19 cellular contexts compared by ENCODE assay signal in the genomic region with DNA sequence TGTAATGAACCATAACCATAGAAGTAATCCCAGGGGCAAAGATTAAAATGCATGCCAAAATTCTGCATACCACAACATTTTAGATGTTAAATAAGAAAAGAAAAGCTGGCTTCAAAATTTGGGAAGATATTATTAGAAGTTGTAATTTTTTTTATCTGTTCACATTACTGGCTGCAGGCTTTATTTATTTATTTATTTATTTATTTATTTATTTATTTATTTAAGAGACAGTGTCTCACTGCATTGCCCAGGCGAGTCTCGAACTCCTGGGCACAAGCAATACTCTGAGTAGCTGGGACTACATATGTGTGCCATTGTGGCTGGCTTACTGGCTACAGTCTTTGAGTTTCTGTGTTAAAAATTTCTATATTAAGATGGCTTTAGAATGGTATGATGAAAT.
DNase-seq lines count a peak whose midpoint lies in the region; ATAC-seq, FAIRE-seq and TF ChIP-seq lines count a peak whose summit lies in the region.
"Had no signal": no experiment of that assay in that cellular context is flagged by ENCODE, and none has a peak within 500 bp of the region (broad histone marks: within the 10 kb centered on the region; RNA-seq: fewer than 3 reads in every experiment).

No MANE protein-coding gene starts in this region.

- no peak for ATAC-seq in A549
- ATAC-seq: GM12878 had no signal

- H3K36me3 ChIP-seq in HEK293 (ENCODE audit: control insufficient read depth in 2 of 2, insufficient read depth in 1 of 2, low read length in 2 of 2), result no peaks in the 10 kb centered on the region
- H3K36me3 ChIP-seq in HAP-1 (replicated peaks), result no peaks in the 10 kb centered on the region

- H3K4me1 ChIP-seq in A549 (no peaks in the 10 kb centered on the region), HEK293 (ENCODE audit: control insufficient read depth, insufficient read depth, low read length) (no peaks in the 10 kb centered on the region), HAP-1 (no peaks in the 10 kb centered on the region)

- no peaks in the 10 kb centered on the region for H3K27me3 ChIP-seq in HAP-1 (ENCODE audit: low read depth)

- H3K9me3 ChIP-seq in A549 (no peaks in the 10 kb centered on the region), HEK293 (ENCODE audit: control insufficient read depth, insufficient read depth, low read depth, low read length) (no peaks in the 10 kb centered on the region), HAP-1 (no peaks in the 10 kb centered on the region)

- no peak overlapping the region for H3K27ac ChIP-seq in A549
- H3K27ac ChIP-seq in HEK293 (ENCODE audit: extremely low read depth, low read depth, low read length), result no peak overlapping the region
- H3K27ac ChIP-seq: GM23248 had no signal

- no peak overlapping the region for H3K4me2 ChIP-seq in A549

- TF ChIP-seq POLR2A in A549 (IDR thresholded peaks at IDR 0.05; ENCODE audit: low read length), result no peak

- no peaks in the 10 kb centered on the region for H3K27me3 Mint-ChIP-seq in MCF 10A (ENCODE audit: insufficient read depth, unreplicated experiment)

- DNase-seq in A549 (ENCODE audit: low read depth in 1 of 2, low spot score in 1 of 2) (no peak), MCF 10A (ENCODE audit: unreplicated experiment) (no peak), NCI-H446 treated with DMSO at 0.1 percent for 48 hours (lab: John Stamatoyannopoulos, UW) (no peak), HAP-1 (ENCODE audit: low spot score in 2 of 2) (no peak), DMS 273 (lab: John Stamatoyannopoulos, UW; ENCODE audit: unreplicated experiment) (no peak)
- DNase-seq: 8988T; C1 segment of cervical spinal cord; Calu3; CD4-positive, alpha-beta memory T cell; COR-L47; DMS153; DMS79; EL; GDM1; GM23248; H9 had no signal

- intact Hi-C loops in MCF 10A (cut with micrococcal nuclease), result no loop called here

- TF ChIP-seq EP300 in A549 (IDR thresholded peaks at IDR 0.05), result no peak

- H3K36me3 Mint-ChIP-seq in MCF 10A (ENCODE audit: insufficient read depth, unreplicated experiment), result no peaks in the 10 kb centered on the region
- H3K36me3 Mint-ChIP-seq: CD4-positive, alpha-beta memory T cell had no signal

- no TSS peak for BruUV-seq in MCF 10A (replicated peaks; lab: Mats Ljungman, UMichigan)

- H3K27ac Mint-ChIP-seq in MCF 10A (ENCODE audit: low read depth, unreplicated experiment), result peak overlapping the region; percentile 80
- H3K27ac Mint-ChIP-seq: CD4-positive, alpha-beta memory T cell; H9 had no signal

- no peak for FAIRE-seq in A549 (lab: Jason Lieb, UNC)
- FAIRE-seq: GM12878, GM19239 had no signal

- CTCF ChIA-PET in A549 (lab: Yijun Ruan, JAX) (no interaction called here), HEK293 (lab: Yijun Ruan, JAX) (no interaction called here), MCF 10A (lab: Yijun Ruan, JAX) (interaction anchor here (0.7 to 1.5 kb wide), 4 partner anchors 40 to 80 kb away, joined by 3 to 6 read pairs (median 4); no protein-coding TSS in a partner anchor)

- no peak for TF ChIP-seq CTCF in A549 (IDR thresholded peaks at IDR 0.05)
- no peak for TF ChIP-seq CTCF in HEK293 (tag by site-specific recombination; IDR thresholded peaks at IDR 0.05)
- TF ChIP-seq CTCF in MCF 10A (IDR thresholded peaks at IDR 0.05; ENCODE audit: unreplicated experiment), result no peak

- 87% methylated on average over 2 of the region's 2 CpGs for WGBS in A549 (ENCODE audit: missing lambda C conversion rate)

- H3K4me3 ChIP-seq in A549 (no peak overlapping the region), HEK293 (ENCODE audit: low read depth, low read length) (no peak overlapping the region), HAP-1 (no peak overlapping the region)
- H3K4me3 ChIP-seq: GM12878, GM23248 had no signal

- POLR2A ChIA-PET in A549 (lab: Yijun Ruan, JAX), result no interaction called here
- POLR2A ChIA-PET in HEK293 (lab: Yijun Ruan, JAX), result no interaction called here
- POLR2A ChIA-PET in MCF 10A (lab: Yijun Ruan, JAX), result interaction anchor here (0.8 to 5.4 kb wide), 5 partner anchors 10 to 204 kb away, joined by 3 to 31 read pairs (median 4); no protein-coding TSS in a partner anchor

- no peak for TF ChIP-seq RAD21 in A549 (conservative IDR thresholded peaks at IDR 0.05 in 1 of 2, IDR thresholded peaks at IDR 0.05 in 1 of 2)

- in situ Hi-C loops in HAP-1 (cut with MboI; ENCODE audit: low sequenced_read_pairs), result no loop called here

- H3K4me3 Mint-ChIP-seq in MCF 10A (ENCODE audit: unreplicated experiment), result no peak overlapping the region
- H3K4me3 Mint-ChIP-seq: CD4-positive, alpha-beta memory T cell; H9 had no signal

- H3K4me1 Mint-ChIP-seq in MCF 10A (ENCODE audit: insufficient read depth, unreplicated experiment), result peaks cover 30% of the 10 kb centered on the region
- H3K4me1 Mint-ChIP-seq: CD4-positive, alpha-beta memory T cell had no signal

- H3K9me3 Mint-ChIP-seq in MCF 10A (ENCODE audit: unreplicated experiment), result no peaks in the 10 kb centered on the region
- H3K9me3 Mint-ChIP-seq: H9 had no signal

TF ChIP-seq in A549, 52 proteins besides CTCF, POLR2A, EP300 and RAD21:
- TF ChIP-seq GATA3 (IDR thresholded peaks at IDR 0.05; ENCODE audit: borderline replicate concordance), result no peak
- TF ChIP-seq RARB (CRISPR knock-in tag; IDR thresholded peaks at IDR 0.05), result no peak
- peak; percentile 84 for TF ChIP-seq ZC3H11A (IDR thresholded peaks at IDR 0.05)
TF ChIP-seq in A549: peak in this region for 1.

TF ChIP-seq in HEK293, 187 proteins besides CTCF, POLR2A, EP300 and RAD21 (continues in another document):
- 0 out of 2 replicates have a peak, but pooled peaks have one; percentile 16 for TF ChIP-seq AEBP2 (tag by site-specific recombination; IDR thresholded peaks at IDR 0.05; ENCODE audit: borderline replicate concordance)
- TF ChIP-seq ZXDB (tag by site-specific recombination; IDR thresholded peaks at IDR 0.05), result 0 out of 2 replicates have a peak, but pooled peaks have one; percentile 16
- TF ChIP-seq, protein P1, sequence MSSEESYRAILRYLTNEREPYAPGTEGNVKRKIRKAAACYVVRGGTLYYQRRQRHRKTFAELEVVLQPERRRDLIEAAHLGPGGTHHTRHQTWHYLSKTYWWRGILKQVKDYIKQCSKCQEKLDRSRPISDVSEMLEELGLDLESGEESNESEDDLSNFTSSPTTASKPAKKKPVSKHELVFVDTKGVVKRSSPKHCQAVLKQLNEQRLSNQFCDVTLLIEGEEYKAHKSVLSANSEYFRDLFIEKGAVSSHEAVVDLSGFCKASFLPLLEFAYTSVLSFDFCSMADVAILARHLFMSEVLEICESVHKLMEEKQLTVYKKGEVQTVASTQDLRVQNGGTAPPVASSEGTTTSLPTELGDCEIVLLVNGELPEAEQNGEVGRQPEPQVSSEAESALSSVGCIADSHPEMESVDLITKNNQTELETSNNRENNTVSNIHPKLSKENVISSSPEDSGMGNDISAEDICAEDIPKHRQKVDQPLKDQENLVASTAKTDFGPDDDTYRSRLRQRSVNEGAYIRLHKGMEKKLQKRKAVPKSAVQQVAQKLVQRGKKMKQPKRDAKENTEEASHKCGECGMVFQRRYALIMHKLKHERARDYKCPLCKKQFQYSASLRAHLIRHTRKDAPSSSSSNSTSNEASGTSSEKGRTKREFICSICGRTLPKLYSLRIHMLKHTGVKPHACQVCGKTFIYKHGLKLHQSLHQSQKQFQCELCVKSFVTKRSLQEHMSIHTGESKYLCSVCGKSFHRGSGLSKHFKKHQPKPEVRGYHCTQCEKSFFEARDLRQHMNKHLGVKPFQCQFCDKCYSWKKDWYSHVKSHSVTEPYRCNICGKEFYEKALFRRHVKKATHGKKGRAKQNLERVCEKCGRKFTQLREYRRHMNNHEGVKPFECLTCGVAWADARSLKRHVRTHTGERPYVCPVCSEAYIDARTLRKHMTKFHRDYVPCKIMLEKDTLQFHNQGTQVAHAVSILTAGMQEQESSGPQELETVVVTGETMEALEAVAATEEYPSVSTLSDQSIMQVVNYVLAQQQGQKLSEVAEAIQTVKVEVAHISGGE (tag by site-specific recombination; conservative IDR thresholded peaks at IDR 0.05; ENCODE audit: low read depth), result peak; percentile 64
- TF ChIP-seq ZNF623 (tag by site-specific recombination; IDR thresholded peaks at IDR 0.05), result peak; percentile 32; the same call in 1 of the 2 replicates
- peak; percentile 52 for TF ChIP-seq ZNF555 (tag by site-specific recombination; conservative IDR thresholded peaks at IDR 0.05)
